ENCODE assay signal across 18 cellular contexts in the genomic region with DNA sequence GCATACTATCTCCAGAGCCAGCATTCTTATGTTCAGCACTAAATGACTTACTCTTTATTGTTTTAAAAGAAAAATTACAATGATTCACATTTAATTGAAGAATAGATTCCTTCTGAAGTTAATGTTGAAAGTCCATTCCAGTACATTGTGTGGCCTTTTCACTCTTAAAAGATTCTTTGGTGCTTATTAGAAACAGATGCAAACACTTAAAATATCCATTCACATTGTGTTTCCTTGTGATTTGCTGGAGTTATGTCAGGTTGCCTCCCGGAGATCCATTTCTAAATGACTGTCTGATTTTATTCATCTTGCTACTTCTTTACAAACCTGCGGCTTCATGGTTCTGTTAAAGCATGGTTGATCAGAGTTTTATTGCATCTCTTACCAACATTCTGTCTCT.
A peak's percentile ranks its signal among the peaks of the same experiment; 100 is the strongest.
DNase-seq lines count a peak whose midpoint lies in the region.
"Had no signal": no experiment of that assay in that cellular context is flagged by ENCODE, and none has a peak within 500 bp of the region (broad histone marks: within the 10 kb centered on the region; RNA-seq: fewer than 3 reads in every experiment).

No MANE protein-coding gene starts in this region.

- no peaks in the 10 kb centered on the region for H3K9me3 ChIP-seq in GM23248 (ENCODE audit: low read depth)
- no peaks in the 10 kb centered on the region for H3K9me3 ChIP-seq in neuronal stem cell (replicated peaks in 1 of 2; ENCODE audit: control insufficient read depth in 2 of 2, insufficient read depth in 1 of 2, low read depth in 1 of 2, low read length in 2 of 2)
- H3K9me3 ChIP-seq: BLaER1 had no signal

- H4K20me1 ChIP-seq in GM23248 (ENCODE audit: insufficient read depth) = no peaks in the 10 kb centered on the region
- H4K20me1 ChIP-seq: BLaER1 had no signal

- H3K79me2 ChIP-seq in GM23248 (ENCODE audit: insufficient read depth) = no peaks in the 10 kb centered on the region

- H3K9ac ChIP-seq in GM23248 (no peak overlapping the region), neuronal stem cell (ENCODE audit: low read depth, low read length, poor library complexity) (no peak overlapping the region)
- H3K9ac ChIP-seq: BLaER1 had no signal

- H3K27ac ChIP-seq in GM23248 (no peak overlapping the region), neuronal stem cell (replicated peaks; ENCODE audit: low read length) (no peak overlapping the region)
- H3K27ac ChIP-seq: BLaER1 had no signal

- no peak overlapping the region for H2BK12ac ChIP-seq in neuronal stem cell (ENCODE audit: low read length)

- H3K14ac ChIP-seq in neuronal stem cell (ENCODE audit: low read length) = no peak overlapping the region

- H3K4me1 ChIP-seq in GM23248 (ENCODE audit: insufficient read depth) = peaks cover 9% of the 10 kb centered on the region; the same call in 1 of the 2 replicates
- H3K4me1 ChIP-seq in neuronal stem cell (ENCODE audit: control insufficient read depth in 2 of 2, insufficient read depth in 1 of 2, low read depth in 1 of 2, low read length in 2 of 2) = no peaks in the 10 kb centered on the region
- H3K4me1 ChIP-seq: BLaER1 had no signal

- DNase-seq in GM23248 = peak; percentile 32
- DNase-seq in dedifferentiated amniotic fluid mesenchymal stem cell (ENCODE audit: extremely low spot score) = peak; percentile 20
- DNase-seq in fibroblast of peridontal ligament (ENCODE audit: extremely low read depth) = peak; percentile 27
- DNase-seq in T-helper 9 cell = no peak
- DNase-seq in activated CD4-positive, alpha-beta T cell treated with anti-CD3 and anti-CD28 coated beads for 4 hours = no peak
- DNase-seq in T1000 (lab: John Stamatoyannopoulos, UW) = no peak
- DNase-seq in neuronal stem cell (ENCODE audit: low spot score) = no peak
- DNase-seq: CD4-positive, CD25-positive, alpha-beta regulatory T cell; GOT3; HCEC 1CT; NCI-H1092; NCI-H1417 treated with DMSO at 0.1 percent for 48 hours; NCI-H187; NCI-H2081 treated with DMSO at 0.1 percent for 48 hours; NCI-H2171 treated with DMSO at 0.1 percent for 48 hours; NCI-H524; NCI-H774 had no signal

- H3K9me2 ChIP-seq in GM23248 (ENCODE audit: insufficient read depth) = peaks cover 4% of the 10 kb centered on the region; the same call in 1 of the 2 replicates

- H2AK5ac ChIP-seq in neuronal stem cell (ENCODE audit: low read depth, low read length) = no peak overlapping the region

- H2BK5ac ChIP-seq in neuronal stem cell (ENCODE audit: low read length) = no peak overlapping the region

- H3K36me3 ChIP-seq in GM23248 (ENCODE audit: low read depth) = no peaks in the 10 kb centered on the region
- no peaks in the 10 kb centered on the region for H3K36me3 ChIP-seq in neuronal stem cell (replicated peaks in 1 of 2; ENCODE audit: control insufficient read depth in 2 of 2, insufficient read depth in 2 of 2, low read length in 2 of 2)
- H3K36me3 ChIP-seq: BLaER1 had no signal

- no peaks in the 10 kb centered on the region for H3K27me3 ChIP-seq in GM23248 (replicated peaks; ENCODE audit: insufficient read depth)
- no peaks in the 10 kb centered on the region for H3K27me3 ChIP-seq in neuronal stem cell (ENCODE audit: control insufficient read depth in 3 of 3, insufficient read depth in 3 of 3, low read depth in 1 of 3, low read length in 3 of 3)
- H3K27me3 ChIP-seq: BLaER1 had no signal

- H2BK15ac ChIP-seq in neuronal stem cell (ENCODE audit: low read length) = no peak overlapping the region

- H3K4me2 ChIP-seq in GM23248 (ENCODE audit: unreplicated experiment) = no peak overlapping the region
- no peak overlapping the region for H3K4me2 ChIP-seq in neuronal stem cell (ENCODE audit: insufficient read depth, low read length, poor library complexity, severe bottlenecking)
- H3K4me2 ChIP-seq: BLaER1 had no signal

- no peak overlapping the region for H2BK120ac ChIP-seq in neuronal stem cell (ENCODE audit: low read depth, low read length)

- no peak overlapping the region for H3K23ac ChIP-seq in neuronal stem cell (ENCODE audit: low read depth, low read length, poor library complexity)

- no peak overlapping the region for H4K91ac ChIP-seq in neuronal stem cell (ENCODE audit: low read depth, low read length, poor library complexity)

- H3K4ac ChIP-seq in neuronal stem cell (ENCODE audit: low read length) = no peak overlapping the region

- H2AFZ ChIP-seq in GM23248 (no peak overlapping the region), neuronal stem cell (ENCODE audit: low read length) (no peak overlapping the region)

- no peaks in the 10 kb centered on the region for H3K79me1 ChIP-seq in neuronal stem cell (ENCODE audit: low read depth, low read length)

- WGBS in GM23248 (ENCODE audit: low coverage in 1 of 2, low lambda C conversion rate in 2 of 2, missing lambda C conversion rate in 2 of 2), 2 experiments = 20 to 27% methylated on average over 2 of the region's 2 CpGs
- no CpG with 5 or more reads among the region's 2 CpGs for WGBS in neuronal stem cell (ENCODE audit: extremely low coverage in 2 of 2, insufficient read length in 2 of 2, insufficient replicate concordance in 1 of 2), 2 donors

- in situ Hi-C loops in GM23248 (cut with MboI) = no loop called here

- H3F3A ChIP-seq in GM23248 (ENCODE audit: insufficient read depth) = no peaks in the 10 kb centered on the region

- H3K4me3 ChIP-seq in GM23248 (no peak overlapping the region), neuronal stem cell (ENCODE audit: low read length in 2 of 2) (no peak overlapping the region)
- H3K4me3 ChIP-seq: BLaER1 had no signal

- H3K18ac ChIP-seq in neuronal stem cell (ENCODE audit: low read length) = no peak overlapping the region

- H4K8ac ChIP-seq in neuronal stem cell (ENCODE audit: low read depth, low read length) = no peak overlapping the region

Comparison
In these comparisons a context has a peak if more than half of its experiments do, and no peak if none do; other contexts are left out.
1. DNase-seq: peak in GM23248 (single experiment), dedifferentiated amniotic fluid mesenchymal stem cell (single experiment) and fibroblast of peridontal ligament (single experiment); none in T-helper 9 cell (single experiment), activated CD4-positive, alpha-beta T cell treated with anti-CD3 and anti-CD28 coated beads for 4 hours (0 of 2), T1000 (single experiment) and neuronal stem cell (single experiment).